Comparison of ENCODE assay signal across 20 cellular contexts in the genomic region with DNA sequence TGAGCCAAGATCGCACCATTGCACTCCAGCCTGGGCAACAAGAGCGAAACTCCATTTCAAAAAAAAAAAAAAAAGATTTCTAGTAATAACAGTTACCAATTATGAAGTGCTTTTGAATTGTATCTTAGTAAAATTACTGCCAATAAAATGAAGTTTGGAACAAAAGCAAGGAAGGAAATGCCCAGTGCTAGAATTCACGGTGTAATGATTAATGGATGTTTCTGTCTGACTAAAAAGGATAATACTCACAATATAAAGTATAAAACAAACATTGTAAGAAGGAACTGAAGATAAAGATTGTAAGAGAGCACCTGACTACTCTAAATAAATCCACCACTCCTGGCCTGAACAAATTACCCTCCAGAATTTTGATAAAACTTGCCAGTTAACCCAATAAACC. TPM values are rescaled to one million over a fixed set of nuclear protein-coding genes. Genes with fewer than 3 reads are reported as not detected.
A peak's percentile ranks its signal among the peaks of the same experiment; 100 is the strongest.
DNase-seq lines count a peak whose midpoint lies in the region; ATAC-seq, FAIRE-seq and TF ChIP-seq lines count a peak whose summit lies in the region.
"Had no signal": no experiment of that assay in that cellular context is flagged by ENCODE, and none has a peak within 500 bp of the region (broad histone marks: within the 10 kb centered on the region; RNA-seq: fewer than 3 reads in every experiment).

No MANE protein-coding gene starts in this region.

- H3K36me3 ChIP-seq in KMS-11 (ENCODE audit: insufficient read depth): no peaks in the 10 kb centered on the region
- peaks cover 0 to 6% (median 0%) of the 10 kb centered on the region in 3 experiments for H3K36me3 ChIP-seq in naive thymus-derived CD4-positive, alpha-beta T cell (ENCODE audit: control insufficient read depth in 2 of 3, insufficient read depth in 3 of 3, low read length in 3 of 3)

- H3K27ac Mint-ChIP-seq in CD4-positive, alpha-beta T cell: peak overlapping the region; percentile 63
- H3K27ac Mint-ChIP-seq in activated B cell treated with CpG ODN at 0.5 μM for 24 hours: peak overlapping the region; percentile 24
- peak overlapping the region in 5 of 9 donors; percentile 36 to 73 (median 48) for H3K27ac Mint-ChIP-seq in naive thymus-derived CD4-positive, alpha-beta T cell
- no peak overlapping the region for H3K27ac Mint-ChIP-seq in natural killer cell treated with Interleukin-12 subunit alpha and Interleukin-12 subunit beta and Interleukin-15 and Interleukin-18, amount 100 ng/mL, for 72 hours

- POLR2A ChIA-PET in CD4-positive, alpha-beta T cell (lab: Charles Lee): no interaction called here
- POLR2A ChIA-PET in activated B cell treated with CpG ODN at 0.5 μM for 24 hours (lab: Charles Lee): no interaction called here
- POLR2A ChIA-PET in naive thymus-derived CD4-positive, alpha-beta T cell (lab: Charles Lee): interaction anchor here (2.2 kb wide), 1 partner anchor 15 kb away, joined by 20 read pairs; no protein-coding TSS in a partner anchor

- no peak for DNase-seq in CD4-positive, alpha-beta T cell
- DNase-seq in activated B cell treated with CpG ODN at 0.5 μM for 24 hours: no peak
- no peak for DNase-seq in naive thymus-derived CD4-positive, alpha-beta T cell
- no peak for DNase-seq in activated CD4-positive, alpha-beta T cell treated with anti-CD3 and anti-CD28 coated beads for 48 hours
- no peak for DNase-seq in natural killer cell treated with Interleukin-12 subunit alpha and Interleukin-12 subunit beta and Interleukin-15 and Interleukin-18, amount 100 ng/mL, for 72 hours (ENCODE audit: low spot score)
- no peak for DNase-seq in NCI-H2107 treated with DMSO at 0.1 percent for 48 hours (lab: John Stamatoyannopoulos, UW; ENCODE audit: unreplicated experiment)
- DNase-seq in H54 (ENCODE audit: insufficient read length, low spot score): no peak
- DNase-seq: DMS 273 treated with DMSO at 0.1 percent for 48 hours, GF-D8, GM23248, NCI-H1417 treated with DMSO at 0.1 percent for 48 hours, NCI-H2029, NCI-H510A treated with DMSO at 0.1 percent for 48 hours, NCI-H82, SHP77, SK-N-SH had no signal

- H3K27me3 ChIP-seq in CD4-positive, alpha-beta T cell (ENCODE audit: control insufficient read depth, insufficient read depth, low read length): no peaks in the 10 kb centered on the region
- H3K27me3 ChIP-seq in KMS-11 (ENCODE audit: insufficient read depth, low read depth): no peaks in the 10 kb centered on the region
- no peaks in the 10 kb centered on the region for H3K27me3 ChIP-seq in naive thymus-derived CD4-positive, alpha-beta T cell (ENCODE audit: control insufficient read depth in 2 of 2, insufficient read depth in 2 of 2, low read length in 2 of 2)

- H3K36me3 Mint-ChIP-seq in CD4-positive, alpha-beta T cell (ENCODE audit: low read depth): peaks cover 28% of the 10 kb centered on the region
- H3K36me3 Mint-ChIP-seq in activated B cell treated with CpG ODN at 0.5 μM for 24 hours (ENCODE audit: low read depth): peaks cover 9% of the 10 kb centered on the region
- peaks cover 5 to 20% (median 16%) of the 10 kb centered on the region in 5 donors for H3K36me3 Mint-ChIP-seq in naive thymus-derived CD4-positive, alpha-beta T cell
- no peaks in the 10 kb centered on the region for H3K36me3 Mint-ChIP-seq in natural killer cell treated with Interleukin-12 subunit alpha and Interleukin-12 subunit beta and Interleukin-15 and Interleukin-18, amount 100 ng/mL, for 72 hours

- no peak overlapping the region for H3K9ac ChIP-seq in KMS-11
- H3K9ac ChIP-seq: GM23248, SK-N-SH had no signal

- no peak for TF ChIP-seq POLR2A in H54 (IDR thresholded peaks at IDR 0.05; ENCODE audit: low read depth, low read length)

- peaks cover 14% of the 10 kb centered on the region; the same call in 1 of the 2 replicates for H3K79me2 ChIP-seq in KMS-11 (ENCODE audit: insufficient read depth, low read depth)

- no peak overlapping the region for H3K4me3 ChIP-seq in KMS-11 (IDR thresholded peaks at IDR 0.05; ENCODE audit: insufficient read depth, low read depth, low read length)
- H3K4me3 ChIP-seq in naive thymus-derived CD4-positive, alpha-beta T cell (ENCODE audit: low read length): no peak overlapping the region
- H3K4me3 ChIP-seq: GM23248 had no signal

- peaks cover 57% of the 10 kb centered on the region for H3K4me1 Mint-ChIP-seq in CD4-positive, alpha-beta T cell (ENCODE audit: low read depth)
- peaks cover 43% of the 10 kb centered on the region for H3K4me1 Mint-ChIP-seq in activated B cell treated with CpG ODN at 0.5 μM for 24 hours
- H3K4me1 Mint-ChIP-seq in naive thymus-derived CD4-positive, alpha-beta T cell: peaks cover 30 to 61% (median 46%) of the 10 kb centered on the region in 7 donors
- H3K4me1 Mint-ChIP-seq in natural killer cell treated with Interleukin-12 subunit alpha and Interleukin-12 subunit beta and Interleukin-15 and Interleukin-18, amount 100 ng/mL, for 72 hours (ENCODE audit: low read depth in 2 of 2): peaks cover 26 to 36% of the 10 kb centered on the region in 2 donors

- no peak for FAIRE-seq in H54 (lab: Jason Lieb, UNC)
- FAIRE-seq: GM12891, GM18507 had no signal

- no peak for TF ChIP-seq CTCF in CD4-positive, alpha-beta T cell (IDR thresholded peaks at IDR 0.05)
- TF ChIP-seq CTCF in KMS-11 (conservative IDR thresholded peaks at IDR 0.05; ENCODE audit: low read depth, low read length): no peak
- no peak for TF ChIP-seq CTCF in activated B cell treated with CpG ODN at 0.5 μM for 24 hours (IDR thresholded peaks at IDR 0.05)

- no peak for ATAC-seq in CD4-positive, alpha-beta T cell (ENCODE audit: poor library complexity)
- ATAC-seq in activated B cell treated with CpG ODN at 0.5 μM for 24 hours (ENCODE audit: low read depth): no peak
- no peak for ATAC-seq in naive thymus-derived CD4-positive, alpha-beta T cell
- no peak for ATAC-seq in natural killer cell treated with Interleukin-12 subunit alpha and Interleukin-12 subunit beta and Interleukin-15 and Interleukin-18, amount 100 ng/mL, for 72 hours
- ATAC-seq: HCT116 had no signal

- H3K9me3 Mint-ChIP-seq in CD4-positive, alpha-beta T cell: peaks cover 2% of the 10 kb centered on the region
- no peaks in the 10 kb centered on the region for H3K9me3 Mint-ChIP-seq in activated B cell treated with CpG ODN at 0.5 μM for 24 hours
- H3K9me3 Mint-ChIP-seq in naive thymus-derived CD4-positive, alpha-beta T cell: peaks cover 0 to 10% (median 0%) of the 10 kb centered on the region in 11 donors
- no peaks in the 10 kb centered on the region for H3K9me3 Mint-ChIP-seq in natural killer cell treated with Interleukin-12 subunit alpha and Interleukin-12 subunit beta and Interleukin-15 and Interleukin-18, amount 100 ng/mL, for 72 hours

- no peak overlapping the region for H3K27ac ChIP-seq in CD4-positive, alpha-beta T cell (ENCODE audit: low read depth, low read length)
- H3K27ac ChIP-seq in KMS-11: no peak overlapping the region
- no peak overlapping the region for H3K27ac ChIP-seq in naive thymus-derived CD4-positive, alpha-beta T cell (ENCODE audit: low read depth, low read length)
- H3K27ac ChIP-seq: GM23248 had no signal

- no peaks in the 10 kb centered on the region for H4K20me1 ChIP-seq in KMS-11 (ENCODE audit: insufficient read depth)

- no peak overlapping the region for H2AFZ ChIP-seq in KMS-11 (ENCODE audit: low read depth)
- H2AFZ ChIP-seq: GM23248 had no signal

- H3K9me3 ChIP-seq in CD4-positive, alpha-beta T cell (ENCODE audit: control insufficient read depth, low read length): no peaks in the 10 kb centered on the region
- no peaks in the 10 kb centered on the region for H3K9me3 ChIP-seq in naive thymus-derived CD4-positive, alpha-beta T cell (ENCODE audit: control insufficient read depth in 2 of 3, low read length in 3 of 3)
- H3K9me3 ChIP-seq: SK-N-SH had no signal

- CTCF ChIA-PET in CD4-positive, alpha-beta T cell (lab: Charles Lee): no interaction called here
- CTCF ChIA-PET in activated B cell treated with CpG ODN at 0.5 μM for 24 hours (lab: Charles Lee): no interaction called here
- CTCF ChIA-PET in naive thymus-derived CD4-positive, alpha-beta T cell (lab: Charles Lee): interaction anchor here (0.6 to 0.7 kb wide), 2 partner anchors 33 to 89 kb away, joined by 3 to 4 read pairs; no protein-coding TSS in a partner anchor

- no peaks in the 10 kb centered on the region for H3K27me3 Mint-ChIP-seq in CD4-positive, alpha-beta T cell
- no peaks in the 10 kb centered on the region for H3K27me3 Mint-ChIP-seq in activated B cell treated with CpG ODN at 0.5 μM for 24 hours
- no peaks in the 10 kb centered on the region for H3K27me3 Mint-ChIP-seq in naive thymus-derived CD4-positive, alpha-beta T cell
- no peaks in the 10 kb centered on the region for H3K27me3 Mint-ChIP-seq in natural killer cell treated with Interleukin-12 subunit alpha and Interleukin-12 subunit beta and Interleukin-15 and Interleukin-18, amount 100 ng/mL, for 72 hours

- H3K4me3 Mint-ChIP-seq in CD4-positive, alpha-beta T cell: peak overlapping the region; percentile 28
- H3K4me3 Mint-ChIP-seq in activated B cell treated with CpG ODN at 0.5 μM for 24 hours: no peak overlapping the region
- no peak overlapping the region for H3K4me3 Mint-ChIP-seq in naive thymus-derived CD4-positive, alpha-beta T cell
- H3K4me3 Mint-ChIP-seq in natural killer cell treated with Interleukin-12 subunit alpha and Interleukin-12 subunit beta and Interleukin-15 and Interleukin-18, amount 100 ng/mL, for 72 hours: no peak overlapping the region

- H3K4me1 ChIP-seq in KMS-11 (ENCODE audit: low read depth, poor library complexity, severe bottlenecking): peaks cover 72% of the 10 kb centered on the region
- peaks cover 12 to 23% of the 10 kb centered on the region in 2 donors for H3K4me1 ChIP-seq in naive thymus-derived CD4-positive, alpha-beta T cell (ENCODE audit: control insufficient read depth in 2 of 2, insufficient read depth in 2 of 2, low read length in 2 of 2)

- intact Hi-C loops in CD4-positive, alpha-beta T cell (cut with DNase I, micrococcal nuclease): no loop called here
- intact Hi-C loops in activated B cell treated with CpG ODN at 0.5 μM for 24 hours (cut with micrococcal nuclease): no loop called here
- intact Hi-C loops in naive thymus-derived CD4-positive, alpha-beta T cell (cut with micrococcal nuclease): no loop called here

- H3K4me2 ChIP-seq in KMS-11: peak overlapping the region; percentile 29; the same call in 1 of the 2 replicates
- H3K4me2 ChIP-seq: SK-N-SH had no signal

RNA-seq across cellular contexts. Expression of a gene that starts 4.0 kb away (rescaled TPM):
- total RNA-seq in CD4-positive, alpha-beta T cell: 10 to 100 TPM; 12.7 to 12.8 TPM
- 6.4 and 10.5 TPM in 2 replicates for total RNA-seq in activated B cell treated with CpG ODN at 0.5 μM for 24 hours
- total RNA-seq in naive thymus-derived CD4-positive, alpha-beta T cell: 10 to 100 TPM; 12.6 to 29.3 (median 23.0) TPM
- 10 to 100 TPM in 1 of 2 donors, 1 to 10 TPM in 1; 8.7 to 13.3 TPM for polyA plus RNA-seq in naive thymus-derived CD4-positive, alpha-beta T cell
- total RNA-seq in natural killer cell treated with Interleukin-12 subunit alpha and Interleukin-12 subunit beta and Interleukin-15 and Interleukin-18, amount 100 ng/mL, for 72 hours: 10 to 100 TPM in 1 of 2 donors, 1 to 10 TPM in 1; 6.2 to 17.3 TPM

RNA-seq across cellular contexts. Expression of a gene that starts 4.3 kb away (rescaled TPM):
- 100 to 1,000 TPM; 109 to 117 TPM for total RNA-seq in CD4-positive, alpha-beta T cell
- 133 and 135 TPM in 2 replicates for total RNA-seq in activated B cell treated with CpG ODN at 0.5 μM for 24 hours
- total RNA-seq in naive thymus-derived CD4-positive, alpha-beta T cell: 100 to 1,000 TPM; 115 to 184 (median 127) TPM
- 100 to 1,000 TPM; 219 to 253 TPM for polyA plus RNA-seq in naive thymus-derived CD4-positive, alpha-beta T cell
- 10 to 100 TPM; 46.0 to 61.7 TPM for total RNA-seq in natural killer cell treated with Interleukin-12 subunit alpha and Interleukin-12 subunit beta and Interleukin-15 and Interleukin-18, amount 100 ng/mL, for 72 hours

Comparison
In these comparisons a context has a peak if more than half of its experiments do, and no peak if none do; other contexts are left out.
1. H3K27ac Mint-ChIP-seq: peak in CD4-positive, alpha-beta T cell (single experiment), activated B cell treated with CpG ODN at 0.5 μM for 24 hours (single experiment) and naive thymus-derived CD4-positive, alpha-beta T cell (5 of 9); none in natural killer cell treated with Interleukin-12 subunit alpha and Interleukin-12 subunit beta and Interleukin-15 and Interleukin-18, amount 100 ng/mL, for 72 hours (0 of 2).